In genomic region chr7:135260930-135261721, GRCh38 we compare ENCODE assay signal across 14 cellular contexts. TPM values are rescaled to one million over a fixed set of nuclear protein-coding genes. Genes with fewer than 3 reads are reported as not detected.
A peak's percentile ranks its signal among the peaks of the same experiment; 100 is the strongest.
DNase-seq lines count a peak whose midpoint lies in the region; ATAC-seq and TF ChIP-seq lines count a peak whose summit lies in the region.
"Had no signal": no experiment of that assay in that cellular context is flagged by ENCODE, and none has a peak within 500 bp of the region (broad histone marks: within the 10 kb centered on the region; RNA-seq: fewer than 3 reads in every experiment).

No MANE protein-coding gene starts in this region.

- peak; percentile 12 for ATAC-seq in body of pancreas
- ATAC-seq in activated T-cell treated with anti-CD3 and anti-CD28 coated beads, Interleukin-2, amount 50 U/mL, for 72 hours (replicated peaks in 1 of 2): no peak
- ATAC-seq: Panc1 had no signal

- no peak overlapping the region for H3K4me3 ChIP-seq in body of pancreas
- H3K4me3 ChIP-seq in sigmoid colon: no peak overlapping the region
- no peak overlapping the region for H3K4me3 ChIP-seq in spleen

- no peaks in the 10 kb centered on the region for H3K36me3 Mint-ChIP-seq in activated T-cell treated with anti-CD3 and anti-CD28 coated beads, Interleukin-2, amount 50 U/mL, for 72 hours (ENCODE audit: insufficient read depth in 2 of 2)

- no peak for TF ChIP-seq EP300 in sigmoid colon (IDR thresholded peaks at IDR 0.05)

- H3K27me3 Mint-ChIP-seq in activated T-cell treated with anti-CD3 and anti-CD28 coated beads, Interleukin-2, amount 50 U/mL, for 72 hours (ENCODE audit: low read depth): peaks cover 12% of the 10 kb centered on the region

- H3K27me3 ChIP-seq in body of pancreas: no peaks in the 10 kb centered on the region
- no peaks in the 10 kb centered on the region for H3K27me3 ChIP-seq in sigmoid colon
- H3K27me3 ChIP-seq in spleen (replicated peaks in 1 of 7): no peaks in the 10 kb centered on the region

- H3K4me1 Mint-ChIP-seq in activated T-cell treated with anti-CD3 and anti-CD28 coated beads, Interleukin-2, amount 50 U/mL, for 72 hours (ENCODE audit: low read depth): no peaks in the 10 kb centered on the region

- intact Hi-C loops in body of pancreas (cut with DNase I) (no loop called here), sigmoid colon (cut with DNase I) (no loop called here), spleen (cut with DNase I; ENCODE audit: low total_unique reads) (no loop called here)

- TF ChIP-seq CTCF in body of pancreas (IDR thresholded peaks at IDR 0.05) (no peak), sigmoid colon (IDR thresholded peaks at IDR 0.05) (no peak), spleen (IDR thresholded peaks at IDR 0.05 in 8 of 11, conservative IDR thresholded peaks at IDR 0.05 in 3 of 11) (no peak)

- H3K9me3 Mint-ChIP-seq in activated T-cell treated with anti-CD3 and anti-CD28 coated beads, Interleukin-2, amount 50 U/mL, for 72 hours: peaks cover 5 to 6% of the 10 kb centered on the region in 2 donors

- DNase-seq in NCI-H1694 treated with DMSO at 0.1 percent for 48 hours (lab: John Stamatoyannopoulos, UW) (peak; percentile 47), body of pancreas (no peak), iris pigment epithelial cell (ENCODE audit: low read depth) (peak; percentile 7), sigmoid colon (peak; percentile 74), NCI-H524 (lab: John Stamatoyannopoulos, UW) (no peak), spleen (no peak), A172 (ENCODE audit: low spot score) (no peak)
- DNase-seq in activated T-cell treated with anti-CD3 and anti-CD28 coated beads, Interleukin-2, amount 50 U/mL, for 72 hours: no peak
- DNase-seq: CD4-positive, alpha-beta T cell; NCI-H1930; stimulated activated CD4-positive, alpha-beta T cell treated with anti-CD3 and anti-CD28 coated beads, Interleukin-4, amount 100 ng/mL, for 24 hours had no signal

- H3K4me1 ChIP-seq in body of pancreas: no peaks in the 10 kb centered on the region
- peaks cover 0 to 26% (median 17%) of the 10 kb centered on the region in 4 donors for H3K4me1 ChIP-seq in sigmoid colon
- H3K4me1 ChIP-seq in spleen: peaks cover 0 to 20% (median 2%) of the 10 kb centered on the region in 6 donors

- H3K27ac ChIP-seq in body of pancreas: peak overlapping the region in 2 of 4 donors; percentile 15 to 61
- H3K27ac ChIP-seq in sigmoid colon: peak overlapping the region in 3 of 4 donors; percentile 43 to 74 (median 69)
- H3K27ac ChIP-seq in spleen: no peak overlapping the region
- H3K27ac ChIP-seq: epithelial cell of prostate had no signal

- H3K36me3 ChIP-seq in body of pancreas (replicated peaks in 1 of 2; ENCODE audit: insufficient read depth in 1 of 2, low read depth in 2 of 2): no peaks in the 10 kb centered on the region
- no peaks in the 10 kb centered on the region for H3K36me3 ChIP-seq in sigmoid colon
- no peaks in the 10 kb centered on the region for H3K36me3 ChIP-seq in spleen

- no peaks in the 10 kb centered on the region for H3K9me3 ChIP-seq in body of pancreas
- H3K9me3 ChIP-seq in sigmoid colon: peaks cover 0 to 4% (median 0%) of the 10 kb centered on the region in 4 donors
- H3K9me3 ChIP-seq in spleen: peaks cover 0 to 30% (median 18%) of the 10 kb centered on the region in 8 donors

- no peak overlapping the region for H3K4me3 Mint-ChIP-seq in activated T-cell treated with anti-CD3 and anti-CD28 coated beads, Interleukin-2, amount 50 U/mL, for 72 hours
- H3K4me3 Mint-ChIP-seq: CD4-positive, alpha-beta T cell; stimulated activated naive CD8-positive, alpha-beta T cell treated with anti-CD3 and anti-CD28 coated beads, Interleukin-15, Interleukin-2, amounts not matched to agents 100 ng/mL and 50 ng/mL, for 24 hours had no signal

- 43 to 49% methylated on average over 10 of the region's 10 CpGs for WGBS in body of pancreas, 2 donors
- 73 to 79% methylated on average over 10 of the region's 10 CpGs for WGBS in sigmoid colon, 2 donors
- WGBS in spleen, 5 donors: 66 to 73% (median 70%) methylated on average over 10 of the region's 10 CpGs

- no peak for TF ChIP-seq POLR2A in body of pancreas (IDR thresholded peaks at IDR 0.05)
- TF ChIP-seq POLR2A in sigmoid colon (IDR thresholded peaks at IDR 0.05): no peak
- no peak for TF ChIP-seq POLR2A in spleen (IDR thresholded peaks at IDR 0.05)

- no peak overlapping the region for H3K27ac Mint-ChIP-seq in activated T-cell treated with anti-CD3 and anti-CD28 coated beads, Interleukin-2, amount 50 U/mL, for 72 hours
- H3K27ac Mint-ChIP-seq: CD4-positive, alpha-beta T cell; stimulated activated naive CD8-positive, alpha-beta T cell treated with anti-CD3 and anti-CD28 coated beads, Interleukin-15, Interleukin-2, amounts not matched to agents 100 ng/mL and 50 ng/mL, for 24 hours had no signal

RNA-seq across cellular contexts. Expression of gene STRA8, which starts 27.5 kb away (rescaled TPM):
- not detected for total RNA-seq in body of pancreas
- total RNA-seq in sigmoid colon: not detected
- polyA plus RNA-seq in sigmoid colon: not detected
- total RNA-seq in activated T-cell treated with anti-CD3 and anti-CD28 coated beads, Interleukin-2, amount 50 U/mL, for 72 hours: not detected
- total RNA-seq in spleen: not detected
- not detected for polyA plus RNA-seq in spleen
- total RNA-seq in A172 (2014; rRNA removed; shearing (Covaris generic)): not detected in 2 replicates
- total RNA-seq: CD4-positive, alpha-beta T cell had no signal

RNA-seq across cellular contexts. Expression of gene WDR91, which starts 49.8 kb away (rescaled TPM):
- total RNA-seq in body of pancreas: 10 to 100 TPM; 28.0 to 32.4 TPM
- total RNA-seq in sigmoid colon: 10 to 100 TPM; 11.0 to 14.1 (median 11.4) TPM
- polyA plus RNA-seq in sigmoid colon: 1 to 10 TPM; 2.1 to 8.0 (median 4.2) TPM
- 10 to 100 TPM; 21.5 to 27.1 TPM for total RNA-seq in activated T-cell treated with anti-CD3 and anti-CD28 coated beads, Interleukin-2, amount 50 U/mL, for 72 hours
- 10 to 100 TPM; 15.1 to 31.3 (median 23.8) TPM for total RNA-seq in spleen
- 10 to 100 TPM in 2 of 3 donors, 1 to 10 TPM in 1; 6.9 to 12.2 (median 11.4) TPM for polyA plus RNA-seq in spleen
- 2.0 and 2.1 TPM in 2 replicates for total RNA-seq in A172 (2014; rRNA removed; shearing (Covaris generic))

Comparison
In these comparisons a context has a peak if more than half of its experiments do, and no peak if none do; other contexts are left out.
1. DNase-seq: peak in NCI-H1694 treated with DMSO at 0.1 percent for 48 hours (single experiment), iris pigment epithelial cell (single experiment) and sigmoid colon (single experiment); none in body of pancreas (0 of 4), NCI-H524 (0 of 2), activated T-cell treated with anti-CD3 and anti-CD28 coated beads, Interleukin-2, amount 50 U/mL, for 72 hours (0 of 2), spleen (single experiment) and A172 (single experiment).
2. H3K27ac ChIP-seq: peak in sigmoid colon (3 of 4); none in spleen (0 of 8).